8 cellular contexts compared by ENCODE assay signal in genomic region chr19:2977001-2977685, GRCh38. TPM values are rescaled to one million over a fixed set of nuclear protein-coding genes. Genes with fewer than 3 reads are reported as not detected.
A peak's percentile ranks its signal among the peaks of the same experiment; 100 is the strongest.
DNase-seq lines count a peak whose midpoint lies in the region; ATAC-seq and TF ChIP-seq lines count a peak whose summit lies in the region.

Gene TLE6 (plus strand): TSS chr19:2977564. CDS start chr19:2978234, 670 bp downstream.

- ATAC-seq in GM19023 (IDR thresholded peaks at IDR 0.05; ENCODE audit: unreplicated experiment) (peak; percentile 95), HG03175 (IDR thresholded peaks at IDR 0.05; ENCODE audit: unreplicated experiment) (peak; percentile 98), WTC11 (peak; percentile 86)

- H3K27ac ChIP-seq in caudate nucleus (ENCODE audit: low read depth, low read length), result no peak within 1 kb of the TSS

- peak within 1 kb of the TSS; percentile 49 for H3K4me3 ChIP-seq in AG09309 (ENCODE audit: control insufficient read depth, low read depth, low read length)

- TF ChIP-seq CTCF in AG09309 (IDR thresholded peaks at IDR 0.05; ENCODE audit: control insufficient read depth, insufficient read depth, low read depth, low read length, missing control alignments) (no peak), WTC11 (IDR thresholded peaks at IDR 0.05) (no peak)

- no peaks in the 10 kb centered on the region for H3K36me3 Mint-ChIP-seq in WTC11

- peaks cover 27% of the 10 kb centered on the region for H3K4me1 Mint-ChIP-seq in WTC11

- H3K27me3 Mint-ChIP-seq in WTC11 (ENCODE audit: low read depth), result peaks cover 58% of the 10 kb centered on the region

- DNase-seq in AG09309 (ENCODE audit: low read depth) (no peak), NCI-H2227 treated with DMSO at 0.1 percent for 48 hours (lab: John Stamatoyannopoulos, UW) (peak; percentile 84), WTC11 (ENCODE audit: low spot score) (peak; percentile 99), caudate nucleus (lab: John Stamatoyannopoulos, UW) (peak; percentile 12 to 94 (median 85)), iris pigment epithelial cell (ENCODE audit: low read depth) (peak; percentile 94)
- peak; percentile 85 to 90 for DNase-seq in stimulated activated CD4-positive, alpha-beta T cell treated with anti-CD3 and anti-CD28 coated beads, Interleukin-12 subunit alpha, Interleukin-12 subunit beta, amount 100 ng/mL, for 24 hours (ENCODE audit: low read depth in 2 of 2)

- no peak within 1 kb of the TSS for H3K27ac Mint-ChIP-seq in WTC11

- peak within 1 kb of the TSS; percentile 71 for H3K4me3 Mint-ChIP-seq in WTC11

- CTCF ChIA-PET in WTC11 (lab: Charles Lee), result interaction anchor here (0.6 to 3.7 kb wide), 17 partner anchors 12 to 299 kb away, joined by 3 to 25 read pairs (median 3); no protein-coding TSS in a partner anchor

- no peaks in the 10 kb centered on the region for H3K9me3 Mint-ChIP-seq in WTC11

- POLR2A ChIA-PET in WTC11 (lab: Charles Lee), result interaction anchor here (1.5 to 1.8 kb wide), 2 partner anchors 48 to 58 kb away, joined by 5 to 7 read pairs; no protein-coding TSS in a partner anchor

TF ChIP-seq in WTC11, 78 proteins besides CTCF, POLR2A, EP300 and RAD21:
- TF ChIP-seq NR2C2 (CRISPR knock-in tag; IDR thresholded peaks at IDR 0.05) (no peak), MAX (CRISPR knock-in tag; IDR thresholded peaks at IDR 0.05) (peak; percentile 78; the same call in 1 of the 2 replicates), ZNF671 (CRISPR knock-in tag; IDR thresholded peaks at IDR 0.05) (no peak), FOXK1 (CRISPR knock-in tag; IDR thresholded peaks at IDR 0.05) (peak; percentile 58; the same call in 1 of the 2 replicates), SP1 (CRISPR knock-in tag; conservative IDR thresholded peaks at IDR 0.05) (peak; percentile 98), ESRRA (CRISPR knock-in tag; IDR thresholded peaks at IDR 0.05; ENCODE audit: borderline replicate concordance) (0 out of 2 replicates have a peak, but pooled peaks have one; percentile 31), USF1 (CRISPR knock-in tag; IDR thresholded peaks at IDR 0.05) (peak; percentile 89), JAZF1 (CRISPR knock-in tag; IDR thresholded peaks at IDR 0.05) (no peak), CREM (CRISPR knock-in tag; IDR thresholded peaks at IDR 0.05) (0 out of 2 replicates have a peak, but pooled peaks have one; percentile 41), NFYB (CRISPR knock-in tag; conservative IDR thresholded peaks at IDR 0.05; ENCODE audit: low read depth) (peak; percentile 88), USF2 (CRISPR knock-in tag; IDR thresholded peaks at IDR 0.05) (peak; percentile 84), IRF2 (CRISPR knock-in tag; IDR thresholded peaks at IDR 0.05; ENCODE audit: borderline replicate concordance, low read depth) (no peak)

RNA-seq across cellular contexts. Expression of gene TLE6, which starts in this region (rescaled TPM):
- total RNA-seq in WTC11 (2021), result 2.5 to 3.3 TPM (median 3.1 TPM) in 3 replicates
